Comparison of ENCODE assay signal across 4 cellular contexts in the genomic region with DNA sequence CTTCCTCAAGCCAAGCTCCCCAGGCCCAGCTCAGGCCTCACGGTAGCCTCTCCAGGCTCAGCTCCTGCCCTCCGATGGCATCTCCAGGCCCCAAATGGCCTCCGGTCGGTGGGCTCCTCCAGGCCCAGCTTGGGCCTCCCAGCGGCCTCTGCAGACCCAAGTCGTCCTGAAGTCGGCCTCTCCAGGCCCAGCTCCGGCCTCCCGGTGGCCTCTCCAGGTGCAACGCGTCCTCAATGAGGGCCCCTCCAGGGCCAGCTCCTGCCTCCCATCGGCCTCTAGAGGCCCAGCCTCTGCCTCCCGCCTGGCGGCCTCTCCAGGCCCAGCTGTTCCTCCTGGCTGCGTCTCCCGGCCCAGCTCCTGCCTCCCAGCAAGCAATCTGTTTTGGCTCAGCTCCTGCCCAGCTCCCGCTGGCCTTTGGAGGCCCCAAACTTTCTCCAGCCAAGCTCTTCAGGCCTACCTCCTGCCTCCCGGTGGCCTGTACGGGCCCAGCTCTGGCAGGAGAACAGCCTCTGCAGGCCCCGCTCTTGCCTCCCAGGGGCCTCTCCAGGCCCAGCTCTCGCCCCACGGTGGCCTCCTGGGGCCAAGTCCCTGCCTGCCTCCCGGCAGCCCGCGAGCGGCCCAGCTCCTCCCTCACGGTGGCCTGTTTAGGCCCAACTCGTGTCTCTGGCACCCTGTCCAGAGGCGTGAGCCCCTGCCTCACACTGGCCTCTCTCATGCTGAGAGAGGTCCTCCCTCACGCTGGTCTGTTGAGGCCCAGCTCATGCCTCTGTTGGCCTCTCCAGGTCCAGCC.
DNase-seq lines count a peak whose midpoint lies in the region; ATAC-seq and TF ChIP-seq lines count a peak whose summit lies in the region.
"Not testable (repeated sequence)": the region's sequence is repeated elsewhere in the genome, so short reads cannot be mapped to it uniquely, and the experiment has no call there.

No MANE protein-coding gene starts in this region.

- H3K36me3 ChIP-seq in esophagus muscularis mucosa, spleen, upper lobe of right lung: not testable (repeated sequence)

- H3K4me3 ChIP-seq in esophagus muscularis mucosa, spleen, upper lobe of right lung: not testable (repeated sequence)

- intact Hi-C loops in esophagus muscularis mucosa (cut with DNase I); spleen (cut with DNase I; ENCODE audit: low total_unique reads); upper lobe of right lung (cut with DNase I): not testable (repeated sequence)

- H3K27me3 Mint-ChIP-seq in stimulated activated naive CD8-positive, alpha-beta T cell treated with anti-CD3 and anti-CD28 coated beads, Interleukin-15, amount 100 ng/mL, for 72 hours = not testable (repeated sequence)

- H3K9me3 ChIP-seq in esophagus muscularis mucosa, upper lobe of right lung: not testable (repeated sequence)
- peaks cover 0 to 53% (median 21%) of the 10 kb centered on the region in 8 donors for H3K9me3 ChIP-seq in spleen

- H3K27ac Mint-ChIP-seq in stimulated activated naive CD8-positive, alpha-beta T cell treated with anti-CD3 and anti-CD28 coated beads, Interleukin-15, amount 100 ng/mL, for 72 hours = not testable (repeated sequence)

- H3K9me3 Mint-ChIP-seq in stimulated activated naive CD8-positive, alpha-beta T cell treated with anti-CD3 and anti-CD28 coated beads, Interleukin-15, amount 100 ng/mL, for 72 hours = not testable (repeated sequence)

- WGBS in esophagus muscularis mucosa = 86% methylated on average over 21 of the region's 30 CpGs
- 84 to 90% (median 87%) methylated on average over 13 to 30 of the region's 30 CpGs for WGBS in spleen, 5 donors

- peak; percentile 23 for ATAC-seq in stimulated activated naive CD8-positive, alpha-beta T cell treated with anti-CD3 and anti-CD28 coated beads, Interleukin-15, amount 100 ng/mL, for 72 hours
- not testable (repeated sequence) for ATAC-seq in upper lobe of right lung

- not testable (repeated sequence) for H3K4me1 Mint-ChIP-seq in stimulated activated naive CD8-positive, alpha-beta T cell treated with anti-CD3 and anti-CD28 coated beads, Interleukin-15, amount 100 ng/mL, for 72 hours

- not testable (repeated sequence) for TF ChIP-seq CTCF in esophagus muscularis mucosa (IDR thresholded peaks at IDR 0.05); spleen (IDR thresholded peaks at IDR 0.05 in 8 of 11, conservative IDR thresholded peaks at IDR 0.05 in 3 of 11); upper lobe of right lung (IDR thresholded peaks at IDR 0.05)

- H3K27me3 ChIP-seq in esophagus muscularis mucosa; spleen (replicated peaks in 1 of 7); upper lobe of right lung: not testable (repeated sequence)

- not testable (repeated sequence) for TF ChIP-seq EP300 in esophagus muscularis mucosa (IDR thresholded peaks at IDR 0.05)

- not testable (repeated sequence) for H3K27ac ChIP-seq in esophagus muscularis mucosa (replicated peaks in 1 of 4); spleen; upper lobe of right lung

- H3K4me1 ChIP-seq in esophagus muscularis mucosa, spleen, upper lobe of right lung: not testable (repeated sequence)

- TF ChIP-seq POLR2A in esophagus muscularis mucosa (IDR thresholded peaks at IDR 0.05; ENCODE audit: low read depth); spleen (IDR thresholded peaks at IDR 0.05): not testable (repeated sequence)

- DNase-seq in esophagus muscularis mucosa (ENCODE audit: extremely low spot score) (peak; percentile 84), spleen (peak; percentile 71), upper lobe of right lung (peak; percentile 46)
- DNase-seq in stimulated activated naive CD8-positive, alpha-beta T cell treated with anti-CD3 and anti-CD28 coated beads, Interleukin-15, amount 100 ng/mL, for 72 hours = not testable (repeated sequence)

- H3K4me3 Mint-ChIP-seq in stimulated activated naive CD8-positive, alpha-beta T cell treated with anti-CD3 and anti-CD28 coated beads, Interleukin-15, amount 100 ng/mL, for 72 hours = not testable (repeated sequence)
